ENCODE assay signal across 1 cellular context in genomic region chr22:21652547-21653545, GRCh38.
TF ChIP-seq lines count a peak whose summit lies in the region.

No MANE protein-coding gene starts in this region.

TF ChIP-seq in IMR-90, 13 proteins besides CTCF, POLR2A, EP300 and RAD21 (continued from another document):
- TF ChIP-seq ELK1 (IDR thresholded peaks at IDR 0.05; ENCODE audit: borderline replicate concordance, low read depth, low read length) (no peak), FOS (IDR thresholded peaks at IDR 0.05; ENCODE audit: low read depth, low read length) (no peak), NFE2L2 (IDR thresholded peaks at IDR 0.05; ENCODE audit: low read depth, low read length) (no peak), MAZ (IDR thresholded peaks at IDR 0.05; ENCODE audit: borderline replicate concordance, low read depth, low read length) (no peak), USF2 (IDR thresholded peaks at IDR 0.05; ENCODE audit: low read depth, low read length) (no peak), CHD1 (IDR thresholded peaks at IDR 0.05; ENCODE audit: low read depth, low read length) (no peak), BHLHE40 (IDR thresholded peaks at IDR 0.05; ENCODE audit: low read depth, low read length) (no peak), RFX5 (IDR thresholded peaks at IDR 0.05; ENCODE audit: low read depth, low read length) (no peak), MXI1 (IDR thresholded peaks at IDR 0.05; ENCODE audit: borderline replicate concordance, low read depth, low read length) (no peak), SMC3 (IDR thresholded peaks at IDR 0.05; ENCODE audit: low read depth, low read length) (no peak)
TF ChIP-seq in IMR-90: peak in this region for 0.
